8 cellular contexts compared by ENCODE assay signal in the genomic region with DNA sequence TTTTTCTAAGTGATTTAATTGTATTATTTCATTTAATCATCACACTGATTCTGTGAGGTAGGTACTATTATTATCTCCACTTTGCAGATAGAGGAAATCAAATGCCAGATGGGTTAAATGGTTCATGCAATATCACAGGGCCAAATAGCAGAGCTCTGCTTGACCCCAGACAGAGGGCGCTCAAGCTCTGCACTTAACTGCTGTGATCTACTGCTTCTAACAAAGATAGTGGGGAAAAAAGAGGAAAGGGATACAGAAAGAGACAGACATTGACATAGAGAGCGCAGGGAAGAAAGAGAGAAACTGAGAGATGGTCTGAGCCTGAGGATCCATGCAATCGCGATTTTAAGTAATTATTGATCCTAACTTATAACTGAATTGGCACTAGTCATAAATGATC.
DNase-seq lines count a peak whose midpoint lies in the region; ATAC-seq, FAIRE-seq and TF ChIP-seq lines count a peak whose summit lies in the region.

No MANE protein-coding gene starts in this region.

- ATAC-seq in HG03175 (IDR thresholded peaks at IDR 0.05; ENCODE audit: unreplicated experiment) (peak; percentile 79), GM21447 (IDR thresholded peaks at IDR 0.05; ENCODE audit: unreplicated experiment) (no peak)

- peak; percentile 24 for FAIRE-seq in GM18507 (lab: Jason Lieb, UNC)

- in situ Hi-C loops in astrocyte of the cerebellum (cut with HindIII; ENCODE audit: low sequenced_read_pairs): no loop called here

- peak; percentile 87 for TF ChIP-seq CTCF in astrocyte of the cerebellum (IDR thresholded peaks at IDR 0.05; ENCODE audit: low read depth, low read length, missing control alignments)

- no peak overlapping the region for H3K4me3 ChIP-seq in astrocyte of the cerebellum (ENCODE audit: low read depth, low read length)

- peak; percentile 59 for DNase-seq in AG20443 (ENCODE audit: low spot score)
- no peak for DNase-seq in GM18507 (ENCODE audit: extremely low spot score, insufficient read length, low read depth)
- peak; percentile 10 to 82 for DNase-seq in NCI-H526 (lab: John Stamatoyannopoulos, UW)
- DNase-seq in astrocyte of the cerebellum (ENCODE audit: low read depth): peak; percentile 59
- DNase-seq in hippocampal formation (lab: John Stamatoyannopoulos, UW): peak; percentile 55 to 57
- DNase-seq in smooth muscle cell of the brain vasculature (ENCODE audit: low read depth, low spot score): peak; percentile 46
